ENCODE assay signal across 18 cellular contexts in the genomic region with DNA sequence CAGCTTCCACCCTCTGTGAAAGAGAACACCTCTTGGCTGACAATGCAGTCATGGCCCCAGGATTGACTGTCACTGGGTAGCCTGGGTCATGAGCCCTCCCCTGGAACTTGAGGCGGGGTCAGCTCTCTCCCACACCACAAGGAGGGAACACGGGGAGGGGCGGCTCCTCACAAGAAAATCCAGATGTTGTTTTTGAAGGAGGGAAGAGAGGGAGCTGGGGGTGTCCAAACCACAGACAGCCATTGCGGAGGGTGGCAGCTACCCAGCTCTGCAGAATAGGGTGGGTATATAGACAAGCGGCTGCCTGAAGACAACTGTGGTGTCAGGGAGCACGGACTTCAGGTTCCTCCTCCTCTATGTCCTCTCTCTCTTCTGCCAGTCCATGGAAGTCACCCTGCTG.
DNase-seq lines count a peak whose midpoint lies in the region; ATAC-seq and TF ChIP-seq lines count a peak whose summit lies in the region.
"Had no signal": no experiment of that assay in that cellular context is flagged by ENCODE, and none has a peak within 500 bp of the region (broad histone marks: within the 10 kb centered on the region; RNA-seq: fewer than 3 reads in every experiment).

No MANE protein-coding gene starts in this region.

- H3K27me3 ChIP-seq in DND-41 (ENCODE audit: insufficient read depth, low read length, poor library complexity), result no peaks in the 10 kb centered on the region
- no peaks in the 10 kb centered on the region for H3K27me3 ChIP-seq in neural progenitor cell
- H3K27me3 ChIP-seq: brain microvascular endothelial cell had no signal

- peaks cover 2% of the 10 kb centered on the region for H3K9me3 Mint-ChIP-seq in activated CD4-positive, alpha-beta T cell treated with anti-CD3 and anti-CD28 coated beads for 36 hours (ENCODE audit: low read depth)
- H3K9me3 Mint-ChIP-seq in activated naive CD8-positive, alpha-beta T cell treated with anti-CD3 and anti-CD28 coated beads for 36 hours, result peaks cover 9% of the 10 kb centered on the region
- no peaks in the 10 kb centered on the region for H3K9me3 Mint-ChIP-seq in neural progenitor cell
- H3K9me3 Mint-ChIP-seq: activated T-cell treated with anti-CD3 and anti-CD28 coated beads, Interleukin-2, amount 50 U/mL, for 4 hours; immature natural killer cell had no signal

- peaks cover 5% of the 10 kb centered on the region for H3K36me3 Mint-ChIP-seq in activated CD4-positive, alpha-beta T cell treated with anti-CD3 and anti-CD28 coated beads for 36 hours (ENCODE audit: low read depth)
- H3K36me3 Mint-ChIP-seq in activated naive CD8-positive, alpha-beta T cell treated with anti-CD3 and anti-CD28 coated beads for 36 hours, result peaks cover 27% of the 10 kb centered on the region
- H3K36me3 Mint-ChIP-seq in neural progenitor cell, result no peaks in the 10 kb centered on the region

- ATAC-seq in activated CD4-positive, alpha-beta T cell treated with anti-CD3 and anti-CD28 coated beads for 36 hours, result no peak
- ATAC-seq in DND-41 (ENCODE audit: insufficient read depth, low read depth) (peak; percentile 59), GM21576 (IDR thresholded peaks at IDR 0.05; ENCODE audit: unreplicated experiment) (no peak)

- H3K36me3 ChIP-seq in DND-41 (ENCODE audit: insufficient read depth, low read length), result no peaks in the 10 kb centered on the region
- no peaks in the 10 kb centered on the region for H3K36me3 ChIP-seq in neural progenitor cell
- H3K36me3 ChIP-seq: brain microvascular endothelial cell had no signal

- CTCF ChIA-PET in activated CD4-positive, alpha-beta T cell treated with anti-CD3 and anti-CD28 coated beads for 36 hours (lab: Charles Lee), result interaction anchor here (1.0 to 2.3 kb wide), 4 partner anchors 8 to 46 kb away, joined by 4 to 7 read pairs (median 4); no protein-coding TSS in a partner anchor

- intact Hi-C loops in activated CD4-positive, alpha-beta T cell treated with anti-CD3 and anti-CD28 coated beads for 36 hours (cut with DNase I, micrococcal nuclease), result loop anchor here (1.0 to 2.0 kb wide), 4 partner anchors 24 to 40 kb away; no protein-coding TSS in a partner anchor

- H3K4me1 ChIP-seq in DND-41 (ENCODE audit: insufficient read depth, low read length) (peaks cover 9% of the 10 kb centered on the region), neural progenitor cell (peaks cover 8% of the 10 kb centered on the region)

- no peaks in the 10 kb centered on the region for H3K27me3 Mint-ChIP-seq in activated CD4-positive, alpha-beta T cell treated with anti-CD3 and anti-CD28 coated beads for 36 hours
- no peaks in the 10 kb centered on the region for H3K27me3 Mint-ChIP-seq in activated naive CD8-positive, alpha-beta T cell treated with anti-CD3 and anti-CD28 coated beads for 36 hours
- H3K27me3 Mint-ChIP-seq in neural progenitor cell (ENCODE audit: insufficient read depth, low read depth), result peaks cover 17% of the 10 kb centered on the region

- H3K4me3 ChIP-seq in DND-41 (ENCODE audit: low read depth in 1 of 2, low read length in 2 of 2) (no peak overlapping the region), neural progenitor cell (no peak overlapping the region)
- H3K4me3 ChIP-seq: smooth muscle cell had no signal

- H4K20me1 ChIP-seq in DND-41 (ENCODE audit: insufficient read depth, low read length) (peaks cover 2% of the 10 kb centered on the region; the same call in 1 of the 2 replicates), neural progenitor cell (ENCODE audit: low read depth) (no peaks in the 10 kb centered on the region)

- H3K4me2 ChIP-seq in DND-41 (ENCODE audit: insufficient read depth, low read length) (no peak overlapping the region), neural progenitor cell (no peak overlapping the region)
- H3K4me2 ChIP-seq: smooth muscle cell had no signal

- POLR2A ChIA-PET in activated CD4-positive, alpha-beta T cell treated with anti-CD3 and anti-CD28 coated beads for 36 hours (lab: Charles Lee), result interaction anchor here (0.9 kb wide), 1 partner anchor 17 kb away, joined by 4 read pairs; no protein-coding TSS in a partner anchor

- peaks cover 10% of the 10 kb centered on the region for H3F3A ChIP-seq in neural progenitor cell (ENCODE audit: low read depth)

- H3K9me3 ChIP-seq in DND-41 (ENCODE audit: insufficient read depth, low read length, severe bottlenecking) (no peaks in the 10 kb centered on the region), neural progenitor cell (ENCODE audit: low read depth) (no peaks in the 10 kb centered on the region)

- peak overlapping the region; percentile 100 for H3K27ac Mint-ChIP-seq in activated CD4-positive, alpha-beta T cell treated with anti-CD3 and anti-CD28 coated beads for 36 hours
- peak overlapping the region; percentile 96 for H3K27ac Mint-ChIP-seq in activated naive CD8-positive, alpha-beta T cell treated with anti-CD3 and anti-CD28 coated beads for 36 hours
- peak overlapping the region; percentile 46 for H3K27ac Mint-ChIP-seq in neural progenitor cell
- H3K27ac Mint-ChIP-seq: HFFc6 had no signal

- H3K4me1 Mint-ChIP-seq in activated CD4-positive, alpha-beta T cell treated with anti-CD3 and anti-CD28 coated beads for 36 hours, result peaks cover 86% of the 10 kb centered on the region
- H3K4me1 Mint-ChIP-seq in activated naive CD8-positive, alpha-beta T cell treated with anti-CD3 and anti-CD28 coated beads for 36 hours, result peaks cover 93% of the 10 kb centered on the region
- peaks cover 28% of the 10 kb centered on the region for H3K4me1 Mint-ChIP-seq in neural progenitor cell

- H2AFZ ChIP-seq in DND-41 (ENCODE audit: low read depth, low read length) (no peak overlapping the region), neural progenitor cell (replicated peaks) (no peak overlapping the region)

- no peak overlapping the region for H3K9ac ChIP-seq in DND-41 (ENCODE audit: low read depth, low read length)
- H3K9ac ChIP-seq in neural progenitor cell, result no peak overlapping the region

- no peak overlapping the region for H3K4me3 Mint-ChIP-seq in activated CD4-positive, alpha-beta T cell treated with anti-CD3 and anti-CD28 coated beads for 36 hours
- peak overlapping the region; percentile 70 for H3K4me3 Mint-ChIP-seq in activated naive CD8-positive, alpha-beta T cell treated with anti-CD3 and anti-CD28 coated beads for 36 hours
- no peak overlapping the region for H3K4me3 Mint-ChIP-seq in neural progenitor cell
- H3K4me3 Mint-ChIP-seq: activated T-cell treated with anti-CD3 and anti-CD28 coated beads, Interleukin-2, amount 50 U/mL, for 4 hours; HFFc6 had no signal

- no peaks in the 10 kb centered on the region for H3K79me2 ChIP-seq in DND-41 (ENCODE audit: insufficient read depth, low read length)
- no peaks in the 10 kb centered on the region for H3K79me2 ChIP-seq in neural progenitor cell (ENCODE audit: low read depth)

- H3K27ac ChIP-seq in DND-41 (ENCODE audit: low read length) (no peak overlapping the region), neural progenitor cell (no peak overlapping the region)
- H3K27ac ChIP-seq: brain microvascular endothelial cell had no signal

- no peak for DNase-seq in activated CD4-positive, alpha-beta T cell treated with anti-CD3 and anti-CD28 coated beads for 36 hours
- no peak for DNase-seq in activated CD4-positive, alpha-beta T cell treated with anti-CD3 and anti-CD28 coated beads for 1 hour
- peak; percentile 52 for DNase-seq in DND-41
- DNase-seq in activated naive CD8-positive, alpha-beta T cell treated with anti-CD3 and anti-CD28 coated beads for 36 hours, result no peak
- no peak for DNase-seq in neural progenitor cell (ENCODE audit: low spot score)
- DNase-seq in DMS153 treated with DMSO at 0.1 percent for 48 hours (lab: John Stamatoyannopoulos, UW; ENCODE audit: unreplicated experiment), result no peak
- DNase-seq in stimulated activated naive CD4-positive, alpha-beta T cell treated with Interleukin-2 at 50 U/mL for 16 hours (lab: John Stamatoyannopoulos, UW), result no peak
- DNase-seq: 8988T; activated CD4-positive, alpha-beta T cell treated with anti-CD3 and anti-CD28 coated beads for 48 hours; activated T-cell treated with anti-CD3 and anti-CD28 coated beads, Interleukin-2, amount 50 U/mL, for 4 hours; brain microvascular endothelial cell; HFFc6; immature natural killer cell; NCI-H146; NCI-H69; stimulated activated CD4-positive, alpha-beta T cell treated with anti-CD3 and anti-CD28 coated beads, Interleukin-4, amount 100 ng/mL, for 1 hour had no signal

- TF ChIP-seq CTCF in DND-41 (IDR thresholded peaks at IDR 0.05; ENCODE audit: borderline replicate concordance, extremely low read depth, low read length, poor library complexity, severe bottlenecking) (no peak), neural progenitor cell (IDR thresholded peaks at IDR 0.05) (no peak)

Comparison
In these comparisons a context has a peak if more than half of its experiments do, and no peak if none do; other contexts are left out.
1. H3K27ac Mint-ChIP-seq: peak in every context shown above with its lines; median percentile 100 in activated CD4-positive, alpha-beta T cell treated with anti-CD3 and anti-CD28 coated beads for 36 hours; 96 in activated naive CD8-positive, alpha-beta T cell treated with anti-CD3 and anti-CD28 coated beads for 36 hours; 46 in neural progenitor cell.